ENCODE assay signal across 8 cellular contexts in genomic region chr20:3471397-3472021, GRCh38. TPM values are rescaled to one million over a fixed set of nuclear protein-coding genes. Genes with fewer than 3 reads are reported as not detected.
DNase-seq lines count a peak whose midpoint lies in the region; ATAC-seq and TF ChIP-seq lines count a peak whose summit lies in the region.

No MANE protein-coding gene starts in this region.

- peak in 2 of 10 experiments; percentile 0 to 37 for DNase-seq in CD4-positive, alpha-beta T cell
- DNase-seq in GM23338 (ENCODE audit: low spot score), result peak; percentile 33
- DNase-seq in WERI-Rb-1, result no peak
- no peak for DNase-seq in left ventricle myocardium inferior
- no peak for DNase-seq in gastrocnemius medialis
- no peak for DNase-seq in GM19240 (ENCODE audit: insufficient read length, low spot score)
- DNase-seq in NCI-H1105 (lab: John Stamatoyannopoulos, UW), result no peak
- DNase-seq in NCI-H2196 (lab: John Stamatoyannopoulos, UW; ENCODE audit: unreplicated experiment), result no peak

- in situ Hi-C loops in gastrocnemius medialis (cut with MboI; ENCODE audit: low sequenced_read_pairs in 4 of 4), result no loop called here

- no peaks in the 10 kb centered on the region for H3K36me3 Mint-ChIP-seq in CD4-positive, alpha-beta T cell (ENCODE audit: low read depth)
- H3K36me3 Mint-ChIP-seq in GM23338 (ENCODE audit: low read depth), result no peaks in the 10 kb centered on the region

- no peaks in the 10 kb centered on the region for H3K27me3 Mint-ChIP-seq in CD4-positive, alpha-beta T cell
- H3K27me3 Mint-ChIP-seq in GM23338 (ENCODE audit: insufficient read depth, low read depth, poor library complexity), result peaks cover 25% of the 10 kb centered on the region

- no peaks in the 10 kb centered on the region for H3K27me3 ChIP-seq in CD4-positive, alpha-beta T cell (ENCODE audit: control insufficient read depth, insufficient read depth, low read length)
- H3K27me3 ChIP-seq in GM23338 (ENCODE audit: insufficient read depth), result peaks cover 57% of the 10 kb centered on the region
- no peaks in the 10 kb centered on the region for H3K27me3 ChIP-seq in WERI-Rb-1 (ENCODE audit: insufficient read depth, low read depth, severe bottlenecking)
- no peaks in the 10 kb centered on the region for H3K27me3 ChIP-seq in left ventricle myocardium inferior (ENCODE audit: low read depth)
- no peaks in the 10 kb centered on the region for H3K27me3 ChIP-seq in gastrocnemius medialis

- no peak overlapping the region for H3K27ac ChIP-seq in CD4-positive, alpha-beta T cell (ENCODE audit: low read depth, low read length)
- H3K27ac ChIP-seq in GM23338 (ENCODE audit: low read depth) (no peak overlapping the region), WERI-Rb-1 (peak overlapping the region; percentile 69), left ventricle myocardium inferior (replicated peaks) (peak overlapping the region; percentile 92), gastrocnemius medialis (peak overlapping the region; percentile 79 to 87 (median 80))

- CTCF ChIA-PET in CD4-positive, alpha-beta T cell (lab: Charles Lee), result no interaction called here

- intact Hi-C loops in CD4-positive, alpha-beta T cell (cut with DNase I, micrococcal nuclease), result no loop called here
- intact Hi-C loops in left ventricle myocardium inferior (cut with micrococcal nuclease) (no loop called here), gastrocnemius medialis (cut with DNase I; ENCODE audit: low total_unique reads) (loop anchor here (1.0 kb wide), 1 partner anchor 64 kb away; the partner anchor contains the start of gene DNAAF9)

- no peaks in the 10 kb centered on the region for H3F3A ChIP-seq in GM23338 (replicated peaks; ENCODE audit: low read depth)

- H3K4me3 Mint-ChIP-seq in CD4-positive, alpha-beta T cell, result peak overlapping the region; percentile 92
- H3K4me3 Mint-ChIP-seq in GM23338, result peak overlapping the region; percentile 92

- H2AFZ ChIP-seq in GM23338, result peak overlapping the region; percentile 97; the same call in 1 of the 2 replicates

- no peaks in the 10 kb centered on the region for H3K9me3 Mint-ChIP-seq in CD4-positive, alpha-beta T cell
- no peaks in the 10 kb centered on the region for H3K9me3 Mint-ChIP-seq in GM23338

- peak overlapping the region; percentile 46 for H3K27ac Mint-ChIP-seq in CD4-positive, alpha-beta T cell
- no peak overlapping the region for H3K27ac Mint-ChIP-seq in GM23338

- H3K9me2 ChIP-seq in GM23338 (ENCODE audit: insufficient read depth), result no peaks in the 10 kb centered on the region

- TF ChIP-seq POLR2A in gastrocnemius medialis (IDR thresholded peaks at IDR 0.05), result no peak

- no peaks in the 10 kb centered on the region for H3K9me3 ChIP-seq in CD4-positive, alpha-beta T cell (ENCODE audit: control insufficient read depth, low read length)
- H3K9me3 ChIP-seq in WERI-Rb-1 (ENCODE audit: severe bottlenecking) (no peaks in the 10 kb centered on the region), left ventricle myocardium inferior (replicated peaks) (no peaks in the 10 kb centered on the region), gastrocnemius medialis (no peaks in the 10 kb centered on the region)

- 0 out of 2 replicates have a peak, but pooled peaks cover 7% of the 10 kb centered on the region for H3K4me1 ChIP-seq in GM23338 (ENCODE audit: insufficient read depth)
- H3K4me1 ChIP-seq in left ventricle myocardium inferior, result peaks cover 42% of the 10 kb centered on the region
- peaks cover 26 to 29% of the 10 kb centered on the region in 2 donors for H3K4me1 ChIP-seq in gastrocnemius medialis

- peaks cover 8% of the 10 kb centered on the region; the same call in 1 of the 2 replicates for H3K79me2 ChIP-seq in GM23338 (replicated peaks; ENCODE audit: insufficient read depth)

- peak overlapping the region; percentile 86 for H3K4me2 ChIP-seq in GM23338

- H4K20me1 ChIP-seq in GM23338 (replicated peaks; ENCODE audit: insufficient read depth), result peaks cover 11% of the 10 kb centered on the region; the same call in 1 of the 2 replicates

- no peaks in the 10 kb centered on the region for H3K36me3 ChIP-seq in GM23338 (ENCODE audit: insufficient read depth)
- H3K36me3 ChIP-seq in WERI-Rb-1, result peaks cover 4% of the 10 kb centered on the region; the same call in 1 of the 2 replicates
- H3K36me3 ChIP-seq in left ventricle myocardium inferior, result no peaks in the 10 kb centered on the region
- no peaks in the 10 kb centered on the region for H3K36me3 ChIP-seq in gastrocnemius medialis

- POLR2A ChIA-PET in CD4-positive, alpha-beta T cell (lab: Charles Lee), result no interaction called here

- H3K4me1 Mint-ChIP-seq in CD4-positive, alpha-beta T cell (ENCODE audit: low read depth), result peaks cover 34% of the 10 kb centered on the region
- H3K4me1 Mint-ChIP-seq in GM23338, result peaks cover 13% of the 10 kb centered on the region; the same call in 2 of the 3 replicates

- no peak for TF ChIP-seq CTCF in CD4-positive, alpha-beta T cell (IDR thresholded peaks at IDR 0.05)
- TF ChIP-seq CTCF in GM23338 (conservative IDR thresholded peaks at IDR 0.05; ENCODE audit: low read depth in 2 of 2) (no peak), WERI-Rb-1 (IDR thresholded peaks at IDR 0.05; ENCODE audit: low read depth, low read length) (no peak), left ventricle myocardium inferior (IDR thresholded peaks at IDR 0.05; ENCODE audit: borderline replicate concordance) (no peak), gastrocnemius medialis (IDR thresholded peaks at IDR 0.05 in 4 of 5, conservative IDR thresholded peaks at IDR 0.05 in 1 of 5) (no peak)

- peak overlapping the region; percentile 88 for H3K4me3 ChIP-seq in GM23338
- H3K4me3 ChIP-seq in WERI-Rb-1 (ENCODE audit: low read depth, low read length), result peak overlapping the region; percentile 71
- H3K4me3 ChIP-seq in left ventricle myocardium inferior, result peak overlapping the region; percentile 97
- H3K4me3 ChIP-seq in gastrocnemius medialis, result peak overlapping the region; percentile 72 to 91 (median 84)

- no peak for ATAC-seq in CD4-positive, alpha-beta T cell (ENCODE audit: poor library complexity)
- ATAC-seq in GM23338 (no peak), gastrocnemius medialis (peak; percentile 7 to 32)

TF ChIP-seq in GM23338, 12 proteins besides CTCF, POLR2A, EP300 and RAD21 (continues in another document):
- TF ChIP-seq REST (IDR thresholded peaks at IDR 0.05; ENCODE audit: unreplicated experiment) (no peak), EZH2phosphoT487 (IDR thresholded peaks at IDR 0.05; ENCODE audit: unreplicated experiment) (no peak), CREB1 (CRISPR knock-in tag; IDR thresholded peaks at IDR 0.05; ENCODE audit: low read depth) (no peak), ETS1 (IDR thresholded peaks at IDR 0.05) (no peak), STAT1 (IDR thresholded peaks at IDR 0.05; ENCODE audit: unreplicated experiment) (no peak), ZNF331 (CRISPR knock-in tag; IDR thresholded peaks at IDR 0.05; ENCODE audit: low read depth) (no peak)

RNA-seq across cellular contexts. Expression of gene ATRN, which starts 0.7 kb away (rescaled TPM):
- total RNA-seq in CD4-positive, alpha-beta T cell, result 1 to 10 TPM; 8.8 to 9.1 TPM
- total RNA-seq in GM23338 (2014; rRNA removed; shearing (Covaris generic)), result 14.7 and 18.3 TPM in 2 replicates
- 2.0 and 2.2 TPM in 2 replicates for polyA plus RNA-seq in GM23338 (2016; fragmentation: Nextera tagmentation; extraction: Ambion mirVana)
- 32.4 TPM for total RNA-seq in left ventricle myocardium inferior
- total RNA-seq in gastrocnemius medialis, result 10 to 100 TPM; 14.4 to 20.0 (median 16.3) TPM

Comparison
In these comparisons a context has a peak if more than half of its experiments do, and no peak if none do; other contexts are left out.
1. ATAC-seq: peak in gastrocnemius medialis (2 of 2); none in CD4-positive, alpha-beta T cell (single experiment) and GM23338 (single experiment).
2. H3K27ac ChIP-seq: peak in WERI-Rb-1 (single experiment), left ventricle myocardium inferior (single experiment) and gastrocnemius medialis (4 of 4); none in CD4-positive, alpha-beta T cell (single experiment) and GM23338 (single experiment).
3. Peak in every context shown above with its lines, with median percentiles within 50 percentile points of each other: H3K4me3 ChIP-seq.